In genomic region chr5:129461816-129462396, GRCh38 we compare ENCODE assay signal across 12 cellular contexts. TPM values are rescaled to one million over a fixed set of nuclear protein-coding genes. Genes with fewer than 3 reads are reported as not detected.
DNase-seq lines count a peak whose midpoint lies in the region; ATAC-seq, FAIRE-seq and TF ChIP-seq lines count a peak whose summit lies in the region.
"Had no signal": no experiment of that assay in that cellular context is flagged by ENCODE, and none has a peak within 500 bp of the region (broad histone marks: within the 10 kb centered on the region; RNA-seq: fewer than 3 reads in every experiment).

No MANE protein-coding gene starts in this region.

- H3K9me3 Mint-ChIP-seq in T-helper 1 cell treated with Interleukin-12 subunit alpha and Interleukin-12 subunit beta and Interleukin-4 antibody, amounts not matched to agents 30 μg/mL and 1 μg/mL, for 36 hours: no peaks in the 10 kb centered on the region

- no peak for FAIRE-seq in GM12892 (lab: Jason Lieb, UNC)
- FAIRE-seq: A204.1 had no signal

- H3K27ac ChIP-seq in PC-3 (ENCODE audit: low read length) (no peak overlapping the region), right cardiac atrium (ENCODE audit: low read length) (no peak overlapping the region), skeletal muscle tissue (ENCODE audit: low read depth, low read length) (peak overlapping the region; percentile 8)
- H3K27ac ChIP-seq: upper lobe of right lung had no signal

- H3K4me3 ChIP-seq in PC-3 (ENCODE audit: low read length) (no peak overlapping the region; the same call in 1 of the 2 replicates), right cardiac atrium (ENCODE audit: low read length) (peak overlapping the region; percentile 39), skeletal muscle tissue (ENCODE audit: low read length in 3 of 3) (peak overlapping the region; percentile 66 to 80 (median 68))

- H3K27ac Mint-ChIP-seq in T-helper 1 cell treated with Interleukin-12 subunit alpha and Interleukin-12 subunit beta and Interleukin-4 antibody, amounts not matched to agents 30 μg/mL and 1 μg/mL, for 36 hours: peak overlapping the region; percentile 59

- no peak for TF ChIP-seq POLR2A in GM12892 (IDR thresholded peaks at IDR 0.05; ENCODE audit: low read depth, low read length)

- POLR2A ChIA-PET in PC-3 (lab: Charles Lee; ENCODE audit: unreplicated experiment): no interaction called here

- no peak overlapping the region for H3K9ac ChIP-seq in PC-3 (ENCODE audit: low read length)
- peak overlapping the region; percentile 43 to 52 (median 46) for H3K9ac ChIP-seq in skeletal muscle tissue (ENCODE audit: low read depth in 1 of 3, low read length in 3 of 3)

- H3K4me1 ChIP-seq in PC-3 (ENCODE audit: insufficient read depth, low read length) (no peaks in the 10 kb centered on the region), right cardiac atrium (ENCODE audit: control insufficient read depth, insufficient read depth, low read length) (no peaks in the 10 kb centered on the region), skeletal muscle tissue (ENCODE audit: control insufficient read depth in 3 of 3, insufficient read depth in 3 of 3, low read length in 3 of 3) (peaks cover 8 to 18% (median 9%) of the 10 kb centered on the region in 3 donors)

- peaks cover 5% of the 10 kb centered on the region for H3K4me1 Mint-ChIP-seq in T-helper 1 cell treated with Interleukin-12 subunit alpha and Interleukin-12 subunit beta and Interleukin-4 antibody, amounts not matched to agents 30 μg/mL and 1 μg/mL, for 36 hours (ENCODE audit: low read depth)

- H3K9me3 ChIP-seq in PC-3 (ENCODE audit: low read length): no peaks in the 10 kb centered on the region
- no peaks in the 10 kb centered on the region for H3K9me3 ChIP-seq in right cardiac atrium (ENCODE audit: control insufficient read depth, low read length)
- no peaks in the 10 kb centered on the region for H3K9me3 ChIP-seq in skeletal muscle tissue (ENCODE audit: control insufficient read depth in 3 of 3, low read length in 3 of 3)
- H3K9me3 ChIP-seq: upper lobe of right lung had no signal

- H3K4me3 Mint-ChIP-seq in T-helper 1 cell treated with Interleukin-12 subunit alpha and Interleukin-12 subunit beta and Interleukin-4 antibody, amounts not matched to agents 30 μg/mL and 1 μg/mL, for 36 hours: peak overlapping the region; percentile 60

- no peaks in the 10 kb centered on the region for H4K20me1 ChIP-seq in PC-3 (ENCODE audit: low read length)

- H3K9me2 ChIP-seq in PC-3 (replicated peaks; ENCODE audit: low read length): no peaks in the 10 kb centered on the region

- 52% methylated on average over 13 of the region's 13 CpGs for WGBS in right cardiac atrium

- H3K36me3 ChIP-seq in PC-3 (ENCODE audit: low read depth, low read length): no peaks in the 10 kb centered on the region
- no peaks in the 10 kb centered on the region for H3K36me3 ChIP-seq in skeletal muscle tissue (ENCODE audit: control insufficient read depth in 3 of 3, insufficient read depth in 3 of 3, low read length in 3 of 3)
- H3K36me3 ChIP-seq: upper lobe of right lung had no signal

- H3F3A ChIP-seq in PC-3 (ENCODE audit: low read length, unreplicated experiment): no peaks in the 10 kb centered on the region

- peaks cover 54% of the 10 kb centered on the region for H3K27me3 Mint-ChIP-seq in T-helper 1 cell treated with Interleukin-12 subunit alpha and Interleukin-12 subunit beta and Interleukin-4 antibody, amounts not matched to agents 30 μg/mL and 1 μg/mL, for 36 hours (ENCODE audit: low read depth)

- H3K36me3 Mint-ChIP-seq in T-helper 1 cell treated with Interleukin-12 subunit alpha and Interleukin-12 subunit beta and Interleukin-4 antibody, amounts not matched to agents 30 μg/mL and 1 μg/mL, for 36 hours (ENCODE audit: low read depth): peaks cover 3% of the 10 kb centered on the region

- DNase-seq in T-helper 1 cell (no peak), PC-3 (no peak), right cardiac atrium (no peak), HuH-7 (ENCODE audit: low spot score) (no peak), GM12892 (ENCODE audit: insufficient read length) (no peak)
- DNase-seq in activated CD8-positive, alpha-beta memory T cell treated with anti-CD3 and anti-CD28 coated beads, Interleukin-2, amount 50 U/mL, for 48 hours: no peak
- DNase-seq: activated CD4-positive, alpha-beta T cell treated with anti-CD3 and anti-CD28 coated beads for 1 hour had no signal

- H3K27me3 ChIP-seq in PC-3 (ENCODE audit: low read length) (peaks cover 56% of the 10 kb centered on the region), right cardiac atrium (ENCODE audit: control insufficient read depth, insufficient read depth) (no peaks in the 10 kb centered on the region), skeletal muscle tissue (ENCODE audit: control insufficient read depth in 3 of 3, insufficient read depth in 3 of 3, low read length in 3 of 3) (peaks cover 4 to 7% (median 6%) of the 10 kb centered on the region in 3 donors)

- BruUV-seq in PC-3 (replicated peaks; lab: Mats Ljungman, UMichigan): no TSS peak

- intact Hi-C loops in PC-3 (cut with micrococcal nuclease): no loop called here
- intact Hi-C loops in right cardiac atrium (cut with DNase I): no loop called here

- CTCF ChIA-PET in PC-3 (lab: Charles Lee): no interaction called here

- no peak for TF ChIP-seq CTCF in PC-3 (conservative IDR thresholded peaks at IDR 0.05; ENCODE audit: low read depth, low read length)

- peak overlapping the region; percentile 78; the same call in 1 of the 2 replicates for H3K4me2 ChIP-seq in PC-3 (ENCODE audit: low read length)

- ATAC-seq in PC-3: no peak
- ATAC-seq in right cardiac atrium: no peak

- H3K79me2 ChIP-seq in PC-3 (ENCODE audit: low read length): no peaks in the 10 kb centered on the region

- H2AFZ ChIP-seq in PC-3 (ENCODE audit: low read length): no peak overlapping the region

RNA-seq across cellular contexts. Expression of gene ADAMTS19, which starts 1.8 kb away (rescaled TPM):
- not detected in 2 replicates for total RNA-seq in PC-3 (2014; rRNA removed)
- total RNA-seq in right cardiac atrium: 1 to 10 TPM; 1.1 to 2.1 (median 1.8) TPM
- polyA plus RNA-seq in right cardiac atrium: 0.25 TPM
- 106 TPM for total RNA-seq in skeletal muscle tissue
- not detected for polyA plus RNA-seq in GM12892 (2012; ENCODE audit: missing spikeins)
- total RNA-seq: NCI-H460, upper lobe of right lung had no signal

Comparison
In these comparisons a context has a peak if more than half of its experiments do, and no peak if none do; other contexts are left out.
1. RNA of gene ADAMTS19, which starts 1.8 kb away (total RNA-seq): 106 TPM in skeletal muscle tissue (single experiment); 1.1 to 2.1 TPM in right cardiac atrium and not detected in PC-3; every median in the first group is over 10 times any median in the second.